ENCODE assay signal across 1 cellular context in the genomic region with DNA sequence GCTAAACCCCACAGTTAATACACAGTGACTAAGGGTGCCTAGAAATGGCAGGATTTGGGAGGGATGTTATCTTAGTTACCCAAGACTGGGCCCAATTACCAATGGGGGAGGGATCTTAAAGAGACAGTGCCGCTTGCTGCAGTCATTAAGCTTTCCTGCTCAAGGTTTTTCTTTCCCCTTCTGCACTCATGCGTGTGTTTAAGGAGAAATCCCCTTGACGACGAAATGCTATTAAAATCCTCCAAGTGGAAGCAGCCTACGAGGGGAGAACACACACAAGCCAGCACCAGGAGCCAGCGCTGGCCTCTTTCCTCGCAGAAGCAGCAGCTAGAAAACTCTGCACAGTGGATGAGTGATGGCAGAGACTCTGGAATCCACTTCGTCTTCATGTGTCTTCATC.
TF ChIP-seq lines count a peak whose summit lies in the region.

No MANE protein-coding gene starts in this region.

TF ChIP-seq in liver, 16 proteins besides CTCF, POLR2A, EP300 and RAD21 (continued from another document):
- TF ChIP-seq, protein P1, sequence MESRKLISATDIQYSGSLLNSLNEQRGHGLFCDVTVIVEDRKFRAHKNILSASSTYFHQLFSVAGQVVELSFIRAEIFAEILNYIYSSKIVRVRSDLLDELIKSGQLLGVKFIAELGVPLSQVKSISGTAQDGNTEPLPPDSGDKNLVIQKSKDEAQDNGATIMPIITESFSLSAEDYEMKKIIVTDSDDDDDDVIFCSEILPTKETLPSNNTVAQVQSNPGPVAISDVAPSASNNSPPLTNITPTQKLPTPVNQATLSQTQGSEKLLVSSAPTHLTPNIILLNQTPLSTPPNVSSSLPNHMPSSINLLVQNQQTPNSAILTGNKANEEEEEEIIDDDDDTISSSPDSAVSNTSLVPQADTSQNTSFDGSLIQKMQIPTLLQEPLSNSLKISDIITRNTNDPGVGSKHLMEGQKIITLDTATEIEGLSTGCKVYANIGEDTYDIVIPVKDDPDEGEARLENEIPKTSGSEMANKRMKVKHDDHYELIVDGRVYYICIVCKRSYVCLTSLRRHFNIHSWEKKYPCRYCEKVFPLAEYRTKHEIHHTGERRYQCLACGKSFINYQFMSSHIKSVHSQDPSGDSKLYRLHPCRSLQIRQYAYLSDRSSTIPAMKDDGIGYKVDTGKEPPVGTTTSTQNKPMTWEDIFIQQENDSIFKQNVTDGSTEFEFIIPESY (IDR thresholded peaks at IDR 0.05): no peak
- TF ChIP-seq YY1 (IDR thresholded peaks at IDR 0.05) (peak; percentile 39), GABPA (IDR thresholded peaks at IDR 0.05 in 1 of 2, conservative IDR thresholded peaks at IDR 0.05 in 1 of 2) (no peak), SP1 (IDR thresholded peaks at IDR 0.05) (no peak), HNF4G (IDR thresholded peaks at IDR 0.05) (no peak), FOXA1 (IDR thresholded peaks at IDR 0.05) (no peak), FOXA2 (IDR thresholded peaks at IDR 0.05) (peak; percentile 5), RXRA (IDR thresholded peaks at IDR 0.05) (peak in 1 of 2 donors; percentile 33), TAF1 (conservative IDR thresholded peaks at IDR 0.05) (no peak), JUND (IDR thresholded peaks at IDR 0.05) (no peak), NR2F2 (IDR thresholded peaks at IDR 0.05) (no peak)
- TF ChIP-seq, protein P2, sequence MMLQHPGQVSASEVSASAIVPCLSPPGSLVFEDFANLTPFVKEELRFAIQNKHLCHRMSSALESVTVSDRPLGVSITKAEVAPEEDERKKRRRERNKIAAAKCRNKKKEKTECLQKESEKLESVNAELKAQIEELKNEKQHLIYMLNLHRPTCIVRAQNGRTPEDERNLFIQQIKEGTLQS (IDR thresholded peaks at IDR 0.05): no peak
TF ChIP-seq in liver: peak in this region for 5.
